In the genomic region with DNA sequence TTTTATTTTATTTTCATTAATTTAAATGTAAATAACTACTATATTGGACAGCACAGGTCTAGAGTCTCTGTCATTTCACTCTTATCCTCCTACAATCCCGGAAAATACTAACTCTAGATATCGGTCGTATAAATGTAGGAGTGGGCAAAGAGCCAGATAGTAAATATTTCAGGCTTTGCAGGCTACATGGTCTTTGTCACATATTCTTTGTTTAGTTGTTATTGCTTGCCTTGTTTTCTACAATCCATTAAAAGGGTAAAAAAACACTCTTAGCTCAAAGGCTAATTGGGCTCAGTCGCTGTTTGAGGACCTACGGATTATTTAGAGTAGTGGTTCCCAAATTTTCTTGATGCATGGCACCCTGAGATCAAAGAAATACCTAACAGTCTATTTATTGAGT, we compare ENCODE assay signal across 15 cellular contexts. TPM values are rescaled to one million over a fixed set of nuclear protein-coding genes. Genes with fewer than 3 reads are reported as not detected.
DNase-seq lines count a peak whose midpoint lies in the region; ATAC-seq, FAIRE-seq and TF ChIP-seq lines count a peak whose summit lies in the region.
"Had no signal": no experiment of that assay in that cellular context is flagged by ENCODE, and none has a peak within 500 bp of the region (broad histone marks: within the 10 kb centered on the region; RNA-seq: fewer than 3 reads in every experiment).

No MANE protein-coding gene starts in this region.

- CTCF ChIA-PET in A673 (lab: Charles Lee): no interaction called here
- CTCF ChIA-PET in Caco-2 (lab: Charles Lee): no interaction called here
- CTCF ChIA-PET in K562 (lab: Yijun Ruan, JAX; ENCODE audit: low intra/inter-chr PET ratio): no interaction called here

- H3K36me3 ChIP-seq in A673 (ENCODE audit: insufficient read depth, low read length, poor library complexity, severe bottlenecking) (no peaks in the 10 kb centered on the region), Caco-2 (ENCODE audit: control insufficient read depth, insufficient read depth, low read length) (no peaks in the 10 kb centered on the region), K562 (ENCODE audit: control insufficient read depth, insufficient read depth, low read length) (peaks cover 7% of the 10 kb centered on the region; the same call in 1 of the 3 replicates), ovary (no peaks in the 10 kb centered on the region)
- H3K36me3 ChIP-seq: breast epithelium had no signal

- H3K36me3 Mint-ChIP-seq in Caco-2 (ENCODE audit: insufficient read depth, unreplicated experiment): peaks cover 24% of the 10 kb centered on the region
- H3K36me3 Mint-ChIP-seq: WTC11 had no signal

- no peak overlapping the region for H3K4me3 Mint-ChIP-seq in Caco-2 (ENCODE audit: unreplicated experiment)

- TF ChIP-seq POLR2A in K562 (conservative IDR thresholded peaks at IDR 0.05) (no peak), ovary (IDR thresholded peaks at IDR 0.05) (no peak)

- no peak overlapping the region for H3K27ac Mint-ChIP-seq in Caco-2 (ENCODE audit: unreplicated experiment)
- H3K27ac Mint-ChIP-seq: CD8-positive, alpha-beta T cell; WTC11 had no signal

- ATAC-seq in K562 (no peak), GM21447 (IDR thresholded peaks at IDR 0.05; ENCODE audit: unreplicated experiment) (no peak)
- ATAC-seq: activated T-cell treated with anti-CD3 and anti-CD28 coated beads, Interleukin-2, amount 50 U/mL, for 4 hours; CD8-positive, alpha-beta T cell; WTC11 had no signal

- H3K9ac ChIP-seq in K562 (ENCODE audit: insufficient read depth in 1 of 2, low read depth in 2 of 2, low read length in 2 of 2): peak overlapping the region in 1 of 2 experiments; percentile 85; a peak in 1 of 4 replicates

- no peaks in the 10 kb centered on the region for H3K9me3 Mint-ChIP-seq in Caco-2 (ENCODE audit: unreplicated experiment)
- H3K9me3 Mint-ChIP-seq: activated T-cell treated with anti-CD3 and anti-CD28 coated beads, Interleukin-2, amount 50 U/mL, for 4 hours; CD8-positive, alpha-beta T cell; WTC11 had no signal

- peaks cover 67% of the 10 kb centered on the region for H3K79me2 ChIP-seq in K562 (ENCODE audit: control insufficient read depth, insufficient read depth, low read length)

- H2AFZ ChIP-seq in K562 (ENCODE audit: low read depth, low read length): peak overlapping the region; percentile 6; the same call in 1 of the 2 replicates

- H3K27ac ChIP-seq in A673 (ENCODE audit: low read depth, low read length, poor library complexity, severe bottlenecking): no peak overlapping the region
- peak overlapping the region; percentile 19; the same call in 1 of the 3 replicates for H3K27ac ChIP-seq in K562 (ENCODE audit: extremely low read depth, low read depth, low read length)
- H3K27ac ChIP-seq in ovary: no peak overlapping the region
- H3K27ac ChIP-seq: breast epithelium had no signal

- H3K9me1 ChIP-seq in K562 (ENCODE audit: control insufficient read depth, insufficient read depth, low read length): no peaks in the 10 kb centered on the region

- H3K4me1 ChIP-seq in A673 (ENCODE audit: insufficient read depth, low read length, poor library complexity, severe bottlenecking) (peaks cover 1% of the 10 kb centered on the region), Caco-2 (peaks cover 4% of the 10 kb centered on the region; the same call in 1 of the 2 replicates), K562 (replicated peaks in 1 of 2; ENCODE audit: control insufficient read depth in 2 of 2, insufficient read depth in 2 of 2, low read length in 2 of 2) (peaks cover 9 to 12% of the 10 kb centered on the region in 2 experiments; a peak in 3 of 5 replicates), ovary (ENCODE audit: insufficient read depth) (no peaks in the 10 kb centered on the region)

- BruUV-seq in A673 (replicated peaks; lab: Mats Ljungman, UMichigan) (no TSS peak), Caco-2 (replicated peaks; lab: Mats Ljungman, UMichigan) (no TSS peak), K562 (replicated peaks; lab: Mats Ljungman, UMichigan) (no TSS peak)

- intact Hi-C loops in A673 (cut with micrococcal nuclease; ENCODE audit: unreplicated experiment) (no loop called here), Caco-2 (cut with micrococcal nuclease; ENCODE audit: unreplicated experiment) (loop anchor here (10.0 kb wide), 1 partner anchor 189 kb away; no protein-coding TSS in a partner anchor), K562 (cut with micrococcal nuclease) (loop anchor here (10.0 kb wide), 2 partner anchors 169 to 299 kb away; partner anchors contain the start of genes C15orf62, GCHFR and VPS18), ovary (cut with DNase I) (loop anchor here in 1 of 4 donors (10.0 kb wide), 1 partner anchor 299 kb away; the partner anchor contains the start of gene VPS18)

- no peak for TF ChIP-seq EP300 in K562 (IDR thresholded peaks at IDR 0.05; ENCODE audit: low read length)
- TF ChIP-seq EP300 in ovary (IDR thresholded peaks at IDR 0.05): no peak

- H3K4me2 ChIP-seq in K562 (ENCODE audit: insufficient read depth, low read length): peak overlapping the region; percentile 87

- FAIRE-seq in K562 (lab: Jason Lieb, UNC): no peak

- H3K9me3 ChIP-seq in A673 (ENCODE audit: low read depth, low read length, poor library complexity, severe bottlenecking) (no peaks in the 10 kb centered on the region), Caco-2 (no peaks in the 10 kb centered on the region), K562 (replicated peaks; ENCODE audit: control insufficient read depth, insufficient read depth, low read depth, low read length) (0 out of 2 replicates have a peak, but pooled peaks cover 1% of the 10 kb centered on the region), ovary (no peaks in the 10 kb centered on the region)
- H3K9me3 ChIP-seq: breast epithelium had no signal

- in situ Hi-C loops in K562 (cut with MboI): no loop called here
- in situ Hi-C loops in G401 (cut with HindIII; ENCODE audit: low sequenced_read_pairs): no loop called here

- H3K27me3 ChIP-seq in A673 (replicated peaks; ENCODE audit: insufficient read depth, low read depth, low read length, poor library complexity) (no peaks in the 10 kb centered on the region), Caco-2 (replicated peaks; ENCODE audit: control insufficient read depth, insufficient read depth, low read length) (no peaks in the 10 kb centered on the region), K562 (ENCODE audit: control insufficient read depth in 2 of 2, insufficient read depth in 2 of 2, low read length in 2 of 2) (no peaks in the 10 kb centered on the region), ovary (no peaks in the 10 kb centered on the region)
- H3K27me3 ChIP-seq: breast epithelium had no signal

- H3K4me1 Mint-ChIP-seq in Caco-2 (ENCODE audit: low read depth, unreplicated experiment): peaks cover 14% of the 10 kb centered on the region

- peak overlapping the region; percentile 68 for H3K4me3 ChIP-seq in A673 (ENCODE audit: low read depth, low read length, poor library complexity, severe bottlenecking)
- H3K4me3 ChIP-seq in Caco-2 (ENCODE audit: low read depth, low read length): peak overlapping the region; percentile 93
- H3K4me3 ChIP-seq in K562: no peak overlapping the region
- H3K4me3 ChIP-seq in ovary: no peak overlapping the region
- H3K4me3 ChIP-seq: breast epithelium had no signal

- POLR2A ChIA-PET in A673 (lab: Charles Lee; ENCODE audit: low non-redundant PET) (interaction anchor here (0.6 kb wide), 1 partner anchor 98 kb away, joined by 13 read pairs; no protein-coding TSS in a partner anchor), Caco-2 (lab: Charles Lee) (no interaction called here), K562 (lab: Yijun Ruan, JAX) (interaction anchor here (1.3 kb wide), 1 partner anchor 10 kb away, joined by 3 read pairs; no protein-coding TSS in a partner anchor)

- no peak for TF ChIP-seq RAD21 in K562 (CRISPR knock-in tag; conservative IDR thresholded peaks at IDR 0.05 in 1 of 2, IDR thresholded peaks at IDR 0.05 in 1 of 2)

- DNase-seq in A673 (ENCODE audit: low spot score) (peak; percentile 23), Caco-2 (no peak), NCI-H146 (lab: John Stamatoyannopoulos, UW) (peak; percentile 3), K562 (ENCODE audit: extremely low read depth in 1 of 4, low spot score in 3 of 4) (no peak), ovary (no peak), NCI-H524 treated with DMSO at 0.1 percent for 48 hours (lab: John Stamatoyannopoulos, UW) (no peak), G401 (ENCODE audit: low spot score) (no peak)
- DNase-seq: activated T-cell treated with anti-CD3 and anti-CD28 coated beads, Interleukin-2, amount 50 U/mL, for 4 hours; CD8-positive, alpha-beta T cell; NCI-H2029; retina; substantia nigra had no signal

- H4K20me1 ChIP-seq in K562 (replicated peaks; ENCODE audit: control insufficient read depth, insufficient read depth, low read length): no peaks in the 10 kb centered on the region

- TF ChIP-seq CTCF in A673 (conservative IDR thresholded peaks at IDR 0.05; ENCODE audit: low read depth, low read length) (no peak), Caco-2 (IDR thresholded peaks at IDR 0.05; ENCODE audit: insufficient read depth in 1 of 2, low read depth in 1 of 2, low read length in 1 of 2, severe bottlenecking in 1 of 2, unreplicated experiment in 1 of 2) (no peak), K562 (IDR thresholded peaks at IDR 0.05 in 2 of 3, conservative IDR thresholded peaks at IDR 0.05 in 1 of 3; ENCODE audit: insufficient read depth in 2 of 3, low read depth in 1 of 3, low read length in 3 of 3) (no peak), ovary (IDR thresholded peaks at IDR 0.05) (no peak)

- 24% methylated on average over 5 of the region's 5 CpGs for WGBS in K562 (ENCODE audit: insufficient coverage, low coverage, missing lambda C conversion rate)
- WGBS in ovary, 3 donors: 59 to 64% (median 59%) methylated on average over 5 of the region's 5 CpGs

- H3K27me3 Mint-ChIP-seq in Caco-2 (ENCODE audit: insufficient read depth, unreplicated experiment): no peaks in the 10 kb centered on the region

RNA-seq across cellular contexts. Expression of gene KNL1, which starts 1.7 kb away (rescaled TPM):
- total RNA-seq in A673 (2021) (36.7 and 40.3 TPM in 2 replicates), Caco-2 (2022) (24.8 and 29.5 TPM in 2 replicates), K562 (2014; rRNA removed) (29.2 and 30.7 TPM in 2 replicates), K562 (2014; rRNA removed; fragmentation: Illumina TruSeq; extraction: Trizol) (62.1 and 74.1 TPM in 2 replicates), K562 (2015; rRNA removed; fragmentation: Illumina TruSeq; extraction: Trizol) (58.8 and 65.4 TPM in 2 replicates), K562 (2021) (32.1 and 34.8 TPM in 2 replicates), ovary (1 to 10 TPM in 2 of 7 donors, under 1 TPM in 5; 0.13 to 1.4 (median 0.48) TPM)
- total RNA-seq in K562 (2011; cell fraction: chromatin; rRNA removed; ENCODE audit: low replicate concordance): 23.6 and 133 TPM in 2 replicates
- 10.0 and 22.1 TPM in 2 replicates for total RNA-seq in K562 (2011; cell fraction: nucleolus; rRNA removed)
- 29.4 and 37.6 TPM in 2 replicates for total RNA-seq in K562 (2011; cell fraction: nucleoplasm; rRNA removed)
- polyA plus RNA-seq in K562 (2011; rRNA removed) (29.8 and 34.6 TPM in 2 replicates), K562 (2014; fragmentation: Illumina TruSeq; extraction: Trizol) (35.5 and 43.7 TPM in 2 replicates), K562 (2014; fragmentation: Nextera tagmentation; extraction: Ambion mirVana) (10 to 100 TPM; 14.5 to 17.9 TPM), K562 (2014; rRNA removed) (16.5 and 52.8 TPM in 2 replicates), ovary (under 1 TPM; 0.15 to 0.77 TPM)
- polyA plus RNA-seq in K562 (2011; cell fraction: cytosol; rRNA removed): 3.7 and 12.4 TPM in 2 replicates
- polyA plus RNA-seq in K562 (2011; cell fraction: nucleus; rRNA removed): 12.0 and 18.2 TPM in 2 replicates
- polyA plus RNA-seq in K562 (2012): 16.4 and 19.6 TPM in 2 replicates
- polyA minus RNA-seq in K562 (2011; rRNA and poly(A)+ RNA removed): 103 and 127 TPM in 2 replicates
- 27.7 and 28.9 TPM in 2 replicates for polyA minus RNA-seq in K562 (2011; cell fraction: cytosol; rRNA and poly(A)+ RNA removed)
- 21.1 and 45.1 TPM in 2 replicates for polyA minus RNA-seq in K562 (2011; cell fraction: nucleus; rRNA and poly(A)+ RNA removed)
- 38.4 and 40.6 TPM in 2 replicates for total RNA-seq in G401 (2014; rRNA removed; shearing (Covaris generic))

RNA-seq across cellular contexts. Expression of gene RPUSD2, which starts 26.7 kb away (rescaled TPM):
- total RNA-seq in A673 (2021) (17.0 and 18.1 TPM in 2 replicates), Caco-2 (2022) (12.9 and 14.6 TPM in 2 replicates), K562 (2014; rRNA removed) (23.4 and 36.8 TPM in 2 replicates), K562 (2014; rRNA removed; fragmentation: Illumina TruSeq; extraction: Trizol) (10.0 and 14.3 TPM in 2 replicates), K562 (2015; rRNA removed; fragmentation: Illumina TruSeq; extraction: Trizol) (17.5 and 18.6 TPM in 2 replicates), K562 (2021) (24.0 and 30.2 TPM in 2 replicates), ovary (10 to 100 TPM in 4 of 7 donors, 1 to 10 TPM in 3; 2.9 to 13.0 (median 11.1) TPM)
- 5.8 and 12.4 TPM in 2 replicates for total RNA-seq in K562 (2011; cell fraction: chromatin; rRNA removed; ENCODE audit: low replicate concordance)
- total RNA-seq in K562 (2011; cell fraction: nucleolus; rRNA removed): 17.1 and 22.7 TPM in 2 replicates
- total RNA-seq in K562 (2011; cell fraction: nucleoplasm; rRNA removed): 12.1 and 12.4 TPM in 2 replicates
- polyA plus RNA-seq in K562 (2011; rRNA removed) (11.2 and 13.0 TPM in 2 replicates), K562 (2014; fragmentation: Illumina TruSeq; extraction: Trizol) (13.6 and 13.7 TPM in 2 replicates), K562 (2014; fragmentation: Nextera tagmentation; extraction: Ambion mirVana) (1 to 10 TPM; 3.7 to 5.0 TPM), K562 (2014; rRNA removed) (19.6 and 20.5 TPM in 2 replicates), ovary (1 to 10 TPM; 5.4 to 9.7 TPM)
- polyA plus RNA-seq in K562 (2011; cell fraction: cytosol; rRNA removed): 11.7 and 20.8 TPM in 2 replicates
- polyA plus RNA-seq in K562 (2011; cell fraction: nucleus; rRNA removed): 10.8 and 14.7 TPM in 2 replicates
- 9.7 and 17.2 TPM in 2 replicates for polyA plus RNA-seq in K562 (2012)
- 14.4 and 16.9 TPM in 2 replicates for polyA minus RNA-seq in K562 (2011; rRNA and poly(A)+ RNA removed)
- polyA minus RNA-seq in K562 (2011; cell fraction: cytosol; rRNA and poly(A)+ RNA removed): 11.1 and 12.7 TPM in 2 replicates
- polyA minus RNA-seq in K562 (2011; cell fraction: nucleus; rRNA and poly(A)+ RNA removed): 9.4 and 12.4 TPM in 2 replicates
- total RNA-seq in G401 (2014; rRNA removed; shearing (Covaris generic)): 21.7 and 33.5 TPM in 2 replicates

RNA-seq across cellular contexts. Expression of gene CCDC32, which starts 30.9 kb away (rescaled TPM):
- total RNA-seq in A673 (2021) (10.4 and 11.7 TPM in 2 replicates), Caco-2 (2022) (11.7 and 17.0 TPM in 2 replicates), K562 (2014; rRNA removed) (22.2 and 26.8 TPM in 2 replicates), K562 (2014; rRNA removed; fragmentation: Illumina TruSeq; extraction: Trizol) (53.3 and 75.6 TPM in 2 replicates), K562 (2015; rRNA removed; fragmentation: Illumina TruSeq; extraction: Trizol) (21.6 and 30.7 TPM in 2 replicates), K562 (2021) (33.8 and 38.0 TPM in 2 replicates), ovary (10 to 100 TPM; 21.0 to 57.6 (median 31.0) TPM)
- 58.0 and 64.4 TPM in 2 replicates for total RNA-seq in K562 (2011; cell fraction: chromatin; rRNA removed; ENCODE audit: low replicate concordance)
- total RNA-seq in K562 (2011; cell fraction: nucleolus; rRNA removed): 36.7 and 40.0 TPM in 2 replicates
- 34.5 and 52.4 TPM in 2 replicates for total RNA-seq in K562 (2011; cell fraction: nucleoplasm; rRNA removed)
- polyA plus RNA-seq in K562 (2011; rRNA removed) (34.7 and 37.0 TPM in 2 replicates), K562 (2014; fragmentation: Illumina TruSeq; extraction: Trizol) (28.5 and 34.1 TPM in 2 replicates), K562 (2014; fragmentation: Nextera tagmentation; extraction: Ambion mirVana) (10 to 100 TPM; 54.4 to 94.8 TPM), K562 (2014; rRNA removed) (35.3 and 37.1 TPM in 2 replicates), ovary (10 to 100 TPM; 26.9 to 32.0 TPM)
- polyA plus RNA-seq in K562 (2011; cell fraction: cytosol; rRNA removed): 14.8 and 23.9 TPM in 2 replicates
- polyA plus RNA-seq in K562 (2011; cell fraction: nucleus; rRNA removed): 8.3 and 17.2 TPM in 2 replicates
- 38.8 and 49.7 TPM in 2 replicates for polyA plus RNA-seq in K562 (2012)
- 31.1 and 44.8 TPM in 2 replicates for polyA minus RNA-seq in K562 (2011; rRNA and poly(A)+ RNA removed)
- 5.4 and 8.2 TPM in 2 replicates for polyA minus RNA-seq in K562 (2011; cell fraction: cytosol; rRNA and poly(A)+ RNA removed)
- polyA minus RNA-seq in K562 (2011; cell fraction: nucleus; rRNA and poly(A)+ RNA removed): 7.5 and 29.2 TPM in 2 replicates
- 41.9 and 66.4 TPM in 2 replicates for total RNA-seq in G401 (2014; rRNA removed; shearing (Covaris generic))

Comparison
In these comparisons a context has a peak if more than half of its experiments do, and no peak if none do; other contexts are left out.
1. DNase-seq: peak in A673 (single experiment) and NCI-H146 (single experiment); none in Caco-2 (0 of 2), K562 (0 of 4), ovary (0 of 5), NCI-H524 treated with DMSO at 0.1 percent for 48 hours (single experiment) and G401 (single experiment).
2. H3K4me3 ChIP-seq: peak in A673 (single experiment) and Caco-2 (single experiment); none in K562 (single experiment) and ovary (single experiment).
3. RNA of gene KNL1, which starts 1.7 kb away (total RNA-seq): 10.0 to 133 TPM in K562, 36.7 to 40.3 TPM in A673, 38.4 to 40.6 TPM in G401 and 24.8 to 29.5 TPM in Caco-2; 0.13 to 1.4 TPM in ovary; every median in the first group is over 4 times any median in the second.